Comparison of ENCODE assay signal across 1 cellular context in genomic region chr11:14290422-14290821, GRCh38.
TF ChIP-seq lines count a peak whose summit lies in the region.

No MANE protein-coding gene starts in this region.

TF ChIP-seq in SK-N-SH, 30 proteins besides CTCF, POLR2A, EP300 and RAD21 (continued from another document):
- TF ChIP-seq NFIC (IDR thresholded peaks at IDR 0.05; ENCODE audit: borderline replicate concordance) (no peak), ELF1 (IDR thresholded peaks at IDR 0.05) (no peak), TCF12 (IDR thresholded peaks at IDR 0.05) (no peak), USF2 (IDR thresholded peaks at IDR 0.05; ENCODE audit: borderline replicate concordance, low read depth, low read length) (no peak), EZH2phosphoT487 (IDR thresholded peaks at IDR 0.05; ENCODE audit: borderline replicate concordance, low read depth) (no peak), FOXM1 (IDR thresholded peaks at IDR 0.05; ENCODE audit: low read depth) (no peak), YY1 (IDR thresholded peaks at IDR 0.05; ENCODE audit: low read depth) (no peak), RXRA (IDR thresholded peaks at IDR 0.05; ENCODE audit: borderline replicate concordance, low read depth) (no peak), REST (IDR thresholded peaks at IDR 0.05; ENCODE audit: low read depth, low read length) (no peak), MEF2A (IDR thresholded peaks at IDR 0.05; ENCODE audit: borderline replicate concordance, low read depth) (no peak), FOXJ3 (CRISPR knock-in tag; IDR thresholded peaks at IDR 0.05) (no peak)
